28 cellular contexts compared by ENCODE assay signal in genomic region chr1:204194080-204194479, GRCh38. TPM values are rescaled to one million over a fixed set of nuclear protein-coding genes. Genes with fewer than 3 reads are reported as not detected.
"Had no signal": no experiment of that assay in that cellular context is flagged by ENCODE, and none has a peak within 500 bp of the region (broad histone marks: within the 10 kb centered on the region; RNA-seq: fewer than 3 reads in every experiment).

No MANE protein-coding gene starts in this region.

- ATAC-seq: activated CD4-positive, CD25-positive, alpha-beta regulatory T cell treated with anti-CD3 and anti-CD28 coated beads, Interleukin-2, amount 50 U/mL, for 24 hours; activated CD8-positive, alpha-beta T cell treated with anti-CD3 and anti-CD28 coated beads for 36 hours; activated T-cell treated with anti-CD3 and anti-CD28 coated beads, Interleukin-2, amount 50 U/mL, for 72 hours; Panc1 had no signal

- H3K4me3 ChIP-seq: breast epithelium, MG63 had no signal

- H3K4me1 ChIP-seq: breast epithelium had no signal

- H3K27me3 ChIP-seq: breast epithelium had no signal

- FAIRE-seq: TTC549 had no signal

- DNase-seq: activated CD4-positive, alpha-beta T cell treated with anti-CD3 and anti-CD28 coated beads for 4 hours; activated CD8-positive, alpha-beta memory T cell treated with anti-CD3 and anti-CD28 coated beads, Interleukin-2, amount 50 U/mL, for 4 hours; activated CD8-positive, alpha-beta T cell treated with anti-CD3 and anti-CD28 coated beads for 36 hours; activated gamma-delta T cell treated with Interleukin-2 at 50 U/mL for 16 hours; activated T-cell treated with anti-CD3 and anti-CD28 coated beads, Interleukin-2, amount 50 U/mL, for 72 hours; aorta; central memory CD4-positive, alpha-beta T cell; MG63; MV-4-11; NCI-H1092 treated with DMSO at 0.1 percent for 48 hours; NCI-H1417 treated with DMSO at 0.1 percent for 48 hours; NCI-H1694; NCI-H2029 treated with DMSO at 0.1 percent for 48 hours; NCI-H345; NCI-H510A; NCI-H526 treated with DMSO at 0.1 percent for 48 hours; NK-92 treated with Interleukin-12 subunit alpha and Interleukin-12 subunit beta, amount 100 ng/mL, for 24 hours; OCI-M1; Right ventricle myocardium superior; T-helper 9 cell had no signal

- H3K36me3 ChIP-seq: breast epithelium, MG63 had no signal

- H3K9ac ChIP-seq: KMS-11 had no signal

- H3K4me2 ChIP-seq: KMS-11 had no signal

- H3K9me3 ChIP-seq: breast epithelium, MG63 had no signal

- H3K27ac ChIP-seq: breast epithelium, KMS-11, RWPE1 had no signal

RNA-seq across cellular contexts. Expression of gene KISS1, which starts 2.2 kb away (rescaled TPM):
- total RNA-seq: activated CD8-positive, alpha-beta T cell treated with anti-CD3 and anti-CD28 coated beads for 36 hours; activated T-cell treated with anti-CD3 and anti-CD28 coated beads, Interleukin-2, amount 50 U/mL, for 72 hours; activated T-helper 2 cell treated with anti-CD3 and anti-CD28 coated beads, Interferon-gamma antibody, Interleukin-2, Interleukin-4, amounts not matched to agents 10 μg/mL and 5 μg/mL and 100 μg/mL, durations not matched to agents 14 hours and 24 hours and 36 hours; aorta; breast epithelium; Right ventricle myocardium superior; SK-MEL-5 had no signal

RNA-seq across cellular contexts. Expression of gene GOLT1A, which starts 19.7 kb away (rescaled TPM):
- total RNA-seq: activated CD8-positive, alpha-beta T cell treated with anti-CD3 and anti-CD28 coated beads for 36 hours; aorta; Right ventricle myocardium superior; SK-MEL-5 had no signal

RNA-seq across cellular contexts. Expression of gene REN, which starts 27.9 kb away (rescaled TPM):
- total RNA-seq: activated CD8-positive, alpha-beta T cell treated with anti-CD3 and anti-CD28 coated beads for 36 hours; activated T-cell treated with anti-CD3 and anti-CD28 coated beads, Interleukin-2, amount 50 U/mL, for 72 hours; activated T-helper 2 cell treated with anti-CD3 and anti-CD28 coated beads, Interferon-gamma antibody, Interleukin-2, Interleukin-4, amounts not matched to agents 10 μg/mL and 5 μg/mL and 100 μg/mL, durations not matched to agents 14 hours and 24 hours and 36 hours; aorta; breast epithelium; Right ventricle myocardium superior; SK-MEL-5 had no signal
- polyA plus RNA-seq: aorta had no signal
